1 cellular context compared by ENCODE assay signal in genomic region chr22:37249946-37250345, GRCh38.
TF ChIP-seq lines count a peak whose summit lies in the region.

No MANE protein-coding gene starts in this region.

TF ChIP-seq in GM12878, 131 proteins besides CTCF, POLR2A, EP300 and RAD21:
- TF ChIP-seq HSF1 (IDR thresholded peaks at IDR 0.05; ENCODE audit: low read depth, low read length) = 0 out of 2 replicates have a peak, but pooled peaks have one; percentile 38
- TF ChIP-seq PKNOX1 (IDR thresholded peaks at IDR 0.05) = peak; percentile 67
- TF ChIP-seq CEBPZ (IDR thresholded peaks at IDR 0.05; ENCODE audit: low read depth, low read length) = no peak
- peak; percentile 68 for TF ChIP-seq BMI1 (IDR thresholded peaks at IDR 0.05; ENCODE audit: borderline replicate concordance)
TF ChIP-seq in GM12878: peak in this region for 3.
